Comparison of ENCODE assay signal across 9 cellular contexts in genomic region chr3:33645060-33645841, GRCh38.
A peak's percentile ranks its signal among the peaks of the same experiment; 100 is the strongest.
DNase-seq lines count a peak whose midpoint lies in the region; ATAC-seq and TF ChIP-seq lines count a peak whose summit lies in the region.
"Had no signal": no experiment of that assay in that cellular context is flagged by ENCODE, and none has a peak within 500 bp of the region (broad histone marks: within the 10 kb centered on the region; RNA-seq: fewer than 3 reads in every experiment).

No MANE protein-coding gene starts in this region.

- H3K27me3 ChIP-seq in SJSA1 (replicated peaks) = no peaks in the 10 kb centered on the region

- H3K36me3 ChIP-seq in SJSA1 = no peaks in the 10 kb centered on the region; the same call in 1 of the 2 replicates

- no peak for ATAC-seq in HG02852 (IDR thresholded peaks at IDR 0.05; ENCODE audit: unreplicated experiment)
- ATAC-seq in HG02759 (IDR thresholded peaks at IDR 0.05; ENCODE audit: unreplicated experiment) = no peak

- TF ChIP-seq CTCF in type B pancreatic cell (conservative IDR thresholded peaks at IDR 0.05) = no peak

- no peak overlapping the region for H3K27ac ChIP-seq in SJSA1
- H3K27ac ChIP-seq: skin epidermis had no signal

- H3K27me3 Mint-ChIP-seq in type B pancreatic cell = no peaks in the 10 kb centered on the region

- H3K4me3 ChIP-seq in SJSA1 = peak overlapping the region; percentile 23; the same call in 1 of the 2 replicates

- CTCF ChIA-PET in HEK293T (lab: Yijun Ruan, JAX) = interaction anchor here (1.4 to 1.5 kb wide), 2 partner anchors 15 to 142 kb away, joined by 4 to 6 read pairs; no protein-coding TSS in a partner anchor

- POLR2A ChIA-PET in HEK293T (lab: Yijun Ruan, JAX) = interaction anchor here (0.9 to 2.2 kb wide), 5 partner anchors 11 to 154 kb away, joined by 3 to 16 read pairs (median 5); partner anchors contain the start of genes CLASP2 and PDCD6IP

- DNase-seq in HEK293T (ENCODE audit: extremely low spot score) (peak; percentile 56), SJSA1 (ENCODE audit: low read depth in 1 of 2, low spot score in 2 of 2) (no peak), dermis blood vessel endothelial cell (peak; percentile 57), medulla oblongata (ENCODE audit: extremely low spot score) (peak; percentile 64), type B pancreatic cell (ENCODE audit: extremely low spot score, unreplicated experiment) (no peak), GM19240 (ENCODE audit: insufficient read length, low spot score) (no peak)

- no peaks in the 10 kb centered on the region for H3K9me3 Mint-ChIP-seq in type B pancreatic cell

- H3K36me3 Mint-ChIP-seq in type B pancreatic cell = no peaks in the 10 kb centered on the region

- H3K4me1 ChIP-seq in SJSA1 (replicated peaks) = peaks cover 14% of the 10 kb centered on the region

- H3K4me1 Mint-ChIP-seq in type B pancreatic cell (ENCODE audit: unreplicated experiment) = peaks cover 9% of the 10 kb centered on the region

- H3K9me3 ChIP-seq in SJSA1 (replicated peaks) = no peaks in the 10 kb centered on the region

- peak overlapping the region; percentile 85 for H3K27ac Mint-ChIP-seq in type B pancreatic cell

- H3K4me3 Mint-ChIP-seq in type B pancreatic cell = peak overlapping the region; percentile 88

TF ChIP-seq in HEK293T, 16 proteins besides CTCF, POLR2A, EP300 and RAD21:
- no peak for TF ChIP-seq ZNF384 (IDR thresholded peaks at IDR 0.05)
- no peak for TF ChIP-seq SP1 (IDR thresholded peaks at IDR 0.05)
- no peak for TF ChIP-seq CTBP1 (IDR thresholded peaks at IDR 0.05; ENCODE audit: borderline replicate concordance)
- TF ChIP-seq ARNT (IDR thresholded peaks at IDR 0.05) = no peak
- no peak for TF ChIP-seq NFRKB (IDR thresholded peaks at IDR 0.05)
- TF ChIP-seq L3MBTL2 (conservative IDR thresholded peaks at IDR 0.05) = no peak
- TF ChIP-seq SUZ12 (IDR thresholded peaks at IDR 0.05) = no peak
- no peak for TF ChIP-seq FOXM1 (IDR thresholded peaks at IDR 0.05; ENCODE audit: borderline replicate concordance)
- TF ChIP-seq PKNOX1 (IDR thresholded peaks at IDR 0.05) = no peak
- no peak for TF ChIP-seq BHLHE40 (IDR thresholded peaks at IDR 0.05; ENCODE audit: borderline replicate concordance)

Comparison
In these comparisons a context has a peak if more than half of its experiments do, and no peak if none do; other contexts are left out.
1. DNase-seq: peak in HEK293T (single experiment), dermis blood vessel endothelial cell (single experiment) and medulla oblongata (single experiment); none in SJSA1 (0 of 2), type B pancreatic cell (single experiment) and GM19240 (single experiment).